Comparison of ENCODE assay signal across 9 cellular contexts in genomic region chr3:9514956-9515355, GRCh38. TPM values are rescaled to one million over a fixed set of nuclear protein-coding genes. Genes with fewer than 3 reads are reported as not detected.
"Had no signal": no experiment of that assay in that cellular context is flagged by ENCODE, and none has a peak within 500 bp of the region (broad histone marks: within the 10 kb centered on the region; RNA-seq: fewer than 3 reads in every experiment).

No MANE protein-coding gene starts in this region.

- H3K27ac Mint-ChIP-seq: GM23338, H9, HFFc6 had no signal

- H2AFZ ChIP-seq: GM23248, GM23338 had no signal

- H3K27ac ChIP-seq: GM23248 had no signal

- H3K36me3 ChIP-seq: HAP-1 had no signal

- H3K4me3 Mint-ChIP-seq: GM23338, H9, HFFc6 had no signal

- H3K4me2 ChIP-seq: GM23338 had no signal

- ATAC-seq: GM23338, HCT116 had no signal

- DNase-seq: GM23248, GOT3, H7, H9, HCEC 1CT, HFFc6 had no signal

- H3K4me1 Mint-ChIP-seq: GM23338, H9 had no signal

- H3K9me3 ChIP-seq: HAP-1 had no signal

- H3K4me1 ChIP-seq: HAP-1 had no signal

- H3K4me3 ChIP-seq: GM23248, GM23338, HAP-1 had no signal

- H3K9ac ChIP-seq: GM23248 had no signal

- H3K9me3 Mint-ChIP-seq: HFFc6 had no signal

RNA-seq across cellular contexts. Expression of gene LHFPL4, which starts 38.7 kb away (rescaled TPM):
- total RNA-seq: GM23248, HFFc6 had no signal
